ENCODE assay signal across 12 cellular contexts in the genomic region with DNA sequence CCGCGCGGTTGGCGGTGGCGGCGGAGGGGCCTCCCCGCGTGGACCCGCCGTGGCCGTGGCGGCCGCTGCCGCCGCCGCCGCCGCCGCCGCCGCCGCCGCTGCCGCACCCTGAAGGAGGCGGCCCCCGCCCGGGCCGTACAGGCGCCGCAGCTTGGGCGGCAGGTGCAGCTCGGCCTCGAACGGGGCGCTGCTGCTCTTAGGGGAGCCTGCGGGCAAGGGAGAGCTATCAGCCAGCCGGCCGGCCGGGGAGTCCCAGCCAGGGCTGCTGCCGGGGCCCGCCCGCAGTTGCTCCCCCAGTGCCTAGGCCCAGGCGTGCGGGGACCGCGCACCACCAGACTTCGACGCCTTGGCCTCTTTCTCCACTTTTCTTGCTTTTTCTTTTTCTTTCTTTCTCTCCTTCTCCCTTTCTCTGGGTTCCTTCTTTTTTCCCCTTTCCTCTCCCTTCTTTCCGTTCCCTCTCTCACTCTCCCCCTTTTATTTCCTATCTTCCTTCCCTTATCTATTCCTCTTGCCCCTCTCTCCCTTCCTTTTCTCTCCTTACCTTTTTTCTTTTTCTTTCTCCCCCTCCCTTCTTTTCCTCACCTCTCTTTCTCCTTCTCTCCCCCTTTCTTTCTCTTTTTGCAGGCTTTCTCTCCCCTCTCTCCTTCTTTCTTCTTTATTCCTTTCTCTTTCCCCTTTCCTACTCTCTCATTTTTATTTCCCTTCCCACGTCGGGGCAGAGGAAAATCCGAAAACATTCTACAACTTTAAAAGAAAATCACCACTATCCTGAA. TPM values are rescaled to one million over a fixed set of nuclear protein-coding genes. Genes with fewer than 3 reads are reported as not detected.
DNase-seq lines count a peak whose midpoint lies in the region; ATAC-seq and TF ChIP-seq lines count a peak whose summit lies in the region.
"Had no signal": no experiment of that assay in that cellular context is flagged by ENCODE, and none has a peak within 500 bp of the region (broad histone marks: within the 10 kb centered on the region; RNA-seq: fewer than 3 reads in every experiment).

No MANE protein-coding gene starts in this region.

- TF ChIP-seq CTCF in osteocyte (IDR thresholded peaks at IDR 0.05) (no peak), tibial nerve (IDR thresholded peaks at IDR 0.05) (no peak)

- no peaks in the 10 kb centered on the region for H3K9me3 Mint-ChIP-seq in T-helper 2 cell treated with Interferon-gamma antibody and Interleukin-4, amounts not matched to agents 5 μg/mL and 100 μg/mL, for 36 hours
- H3K9me3 Mint-ChIP-seq in activated T-helper 17 cell treated with anti-CD3 and anti-CD28 coated beads, Interleukin-2, amount 50 U/mL, for 72 hours: no peaks in the 10 kb centered on the region
- H3K9me3 Mint-ChIP-seq in osteocyte (ENCODE audit: unreplicated experiment): no peaks in the 10 kb centered on the region

- ATAC-seq in HG02759 (IDR thresholded peaks at IDR 0.05; ENCODE audit: unreplicated experiment): peak; percentile 54
- ATAC-seq in activated T-helper 17 cell treated with anti-CD3 and anti-CD28 coated beads, Interleukin-2, amount 50 U/mL, for 72 hours (replicated peaks): no peak

- H3K4me3 Mint-ChIP-seq in T-helper 2 cell treated with Interferon-gamma antibody and Interleukin-4, amounts not matched to agents 5 μg/mL and 100 μg/mL, for 36 hours: peak overlapping the region; percentile 49
- H3K4me3 Mint-ChIP-seq in activated T-helper 17 cell treated with anti-CD3 and anti-CD28 coated beads, Interleukin-2, amount 50 U/mL, for 72 hours: peak overlapping the region; percentile 56
- peak overlapping the region; percentile 60 for H3K4me3 Mint-ChIP-seq in osteocyte (ENCODE audit: unreplicated experiment)

- peaks cover 0 to 96% of the 10 kb centered on the region in 2 donors for H3K27me3 ChIP-seq in tibial nerve

- peaks cover 8% of the 10 kb centered on the region for H3K4me1 Mint-ChIP-seq in T-helper 2 cell treated with Interferon-gamma antibody and Interleukin-4, amounts not matched to agents 5 μg/mL and 100 μg/mL, for 36 hours (ENCODE audit: low read depth)
- H3K4me1 Mint-ChIP-seq in activated T-helper 17 cell treated with anti-CD3 and anti-CD28 coated beads, Interleukin-2, amount 50 U/mL, for 72 hours: no peaks in the 10 kb centered on the region
- peaks cover 30% of the 10 kb centered on the region for H3K4me1 Mint-ChIP-seq in osteocyte (ENCODE audit: unreplicated experiment)

- peak overlapping the region; percentile 70 for H3K27ac Mint-ChIP-seq in T-helper 2 cell treated with Interferon-gamma antibody and Interleukin-4, amounts not matched to agents 5 μg/mL and 100 μg/mL, for 36 hours
- no peak overlapping the region for H3K27ac Mint-ChIP-seq in activated T-helper 17 cell treated with anti-CD3 and anti-CD28 coated beads, Interleukin-2, amount 50 U/mL, for 72 hours
- H3K27ac Mint-ChIP-seq in osteocyte (ENCODE audit: unreplicated experiment): no peak overlapping the region

- H3K27ac ChIP-seq in tibial nerve: no peak overlapping the region
- H3K27ac ChIP-seq: esophagus squamous epithelium had no signal

- no peaks in the 10 kb centered on the region for H3K36me3 ChIP-seq in tibial nerve
- H3K36me3 ChIP-seq: BE2C, esophagus squamous epithelium had no signal

- WGBS in tibial nerve, 2 donors: 18 to 45% methylated on average over 13 to 20 of the region's 52 CpGs

- H3K36me3 Mint-ChIP-seq in T-helper 2 cell treated with Interferon-gamma antibody and Interleukin-4, amounts not matched to agents 5 μg/mL and 100 μg/mL, for 36 hours (ENCODE audit: low read depth): no peaks in the 10 kb centered on the region
- H3K36me3 Mint-ChIP-seq in activated T-helper 17 cell treated with anti-CD3 and anti-CD28 coated beads, Interleukin-2, amount 50 U/mL, for 72 hours (ENCODE audit: low read depth): peaks cover 6% of the 10 kb centered on the region
- no peaks in the 10 kb centered on the region for H3K36me3 Mint-ChIP-seq in osteocyte (ENCODE audit: unreplicated experiment)

- no peaks in the 10 kb centered on the region for H3K9me3 ChIP-seq in tibial nerve
- H3K9me3 ChIP-seq: BE2C had no signal

- peaks cover 74% of the 10 kb centered on the region for H3K27me3 Mint-ChIP-seq in T-helper 2 cell treated with Interferon-gamma antibody and Interleukin-4, amounts not matched to agents 5 μg/mL and 100 μg/mL, for 36 hours (ENCODE audit: low read depth)
- H3K27me3 Mint-ChIP-seq in activated T-helper 17 cell treated with anti-CD3 and anti-CD28 coated beads, Interleukin-2, amount 50 U/mL, for 72 hours: peaks cover 34% of the 10 kb centered on the region
- H3K27me3 Mint-ChIP-seq in osteocyte (ENCODE audit: unreplicated experiment): peaks cover 85% of the 10 kb centered on the region

- peak overlapping the region in 1 of 4 donors; percentile 15 for H3K4me3 ChIP-seq in tibial nerve

- no peak for TF ChIP-seq POLR2A in tibial nerve (IDR thresholded peaks at IDR 0.05)

- H3K4me1 ChIP-seq in tibial nerve: peaks cover 0 to 31% (median 0%) of the 10 kb centered on the region in 4 donors
- H3K4me1 ChIP-seq: BE2C had no signal

- no peak for TF ChIP-seq EP300 in tibial nerve (IDR thresholded peaks at IDR 0.05)

- no peak for DNase-seq in T-helper 2 cell treated with Interferon-gamma antibody and Interleukin-4, amounts not matched to agents 5 μg/mL and 100 μg/mL, for 36 hours (ENCODE audit: low spot score)
- DNase-seq in T-helper 2 cell (no peak), osteocyte (ENCODE audit: extremely low spot score, unreplicated experiment) (no peak), iPS-NIHi11 (ENCODE audit: low spot score) (no peak), tibial nerve (ENCODE audit: low spot score in 2 of 2) (no peak), GOT3 (lab: John Stamatoyannopoulos, UW) (no peak)
- DNase-seq: BE2C; esophagus squamous epithelium; mesendoderm; stimulated activated CD4-positive, alpha-beta T cell treated with anti-CD3 and anti-CD28 coated beads, Interleukin-2, amount 100 ng/mL, for 48 hours had no signal

RNA-seq across cellular contexts. Expression of a gene that starts 2.0 kb away (rescaled TPM):
- total RNA-seq in activated T-helper 17 cell treated with anti-CD3 and anti-CD28 coated beads, Interleukin-2, amount 50 U/mL, for 72 hours: not detected
- total RNA-seq in osteocyte (not detected in 2 replicates), tibial nerve (not detected)
- total RNA-seq: esophagus squamous epithelium had no signal
